In the genomic region with DNA sequence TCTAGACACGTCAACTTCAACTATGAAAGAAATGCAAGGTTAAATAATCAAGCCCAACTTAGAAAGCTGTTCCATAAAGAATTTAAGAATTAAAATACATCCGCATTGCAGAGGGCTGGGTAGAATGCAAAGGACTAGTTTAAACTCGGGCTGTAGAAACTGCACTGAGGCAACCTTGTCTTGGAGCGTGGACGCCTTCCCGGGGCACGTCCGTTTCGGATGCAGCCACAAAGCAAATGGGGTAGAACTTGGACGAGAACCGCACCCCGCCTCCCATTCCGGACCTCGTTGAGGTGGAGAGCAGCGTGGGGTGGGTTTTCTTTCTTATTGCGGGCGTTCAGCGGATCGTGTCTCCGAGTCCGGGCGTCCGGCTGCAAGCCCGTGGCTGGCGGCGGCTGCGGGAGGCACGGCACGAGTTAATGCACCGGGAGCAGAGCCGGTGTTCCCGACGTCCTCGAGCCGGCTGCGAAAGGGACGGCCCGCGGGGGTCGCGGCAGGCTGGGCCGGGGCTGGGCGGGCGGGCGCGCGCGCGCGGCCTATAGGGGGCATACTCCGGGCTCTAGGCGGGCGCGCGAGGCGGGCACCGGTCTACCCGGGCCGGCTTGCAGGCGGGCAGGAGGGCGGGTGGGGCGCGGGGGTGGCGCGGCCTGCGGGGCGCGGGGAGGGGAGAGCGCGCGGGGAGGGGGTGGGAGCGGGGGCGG, we compare ENCODE assay signal across 8 cellular contexts. TPM values are rescaled to one million over a fixed set of nuclear protein-coding genes. Genes with fewer than 3 reads are reported as not detected.
DNase-seq lines count a peak whose midpoint lies in the region; ATAC-seq and TF ChIP-seq lines count a peak whose summit lies in the region.

No MANE protein-coding gene starts in this region.

- POLR2A ChIA-PET in activated CD8-positive, alpha-beta T cell treated with anti-CD3 and anti-CD28 coated beads for 36 hours (lab: Charles Lee), result interaction anchor here (0.6 to 1.6 kb wide), 8 partner anchors 18 to 186 kb away, joined by 3 to 5 read pairs (median 3); no protein-coding TSS in a partner anchor

- H3K36me3 Mint-ChIP-seq in activated CD8-positive, alpha-beta T cell treated with anti-CD3 and anti-CD28 coated beads for 36 hours (ENCODE audit: low read depth), result peaks cover 26% of the 10 kb centered on the region
- H3K36me3 Mint-ChIP-seq in effector memory CD8-positive, alpha-beta T cell (ENCODE audit: insufficient read depth), result peaks cover 48% of the 10 kb centered on the region
- no peaks in the 10 kb centered on the region for H3K36me3 Mint-ChIP-seq in mesothelial cell of epicardium

- H3K36me3 ChIP-seq in DND-41 (ENCODE audit: insufficient read depth, low read length) (no peaks in the 10 kb centered on the region), HAP-1 (replicated peaks) (no peaks in the 10 kb centered on the region)

- TF ChIP-seq CTCF in DND-41 (IDR thresholded peaks at IDR 0.05; ENCODE audit: borderline replicate concordance, extremely low read depth, low read length, poor library complexity, severe bottlenecking) (peak; percentile 32), mesothelial cell of epicardium (IDR thresholded peaks at IDR 0.05; ENCODE audit: unreplicated experiment) (no peak)
- no peak for TF ChIP-seq CTCF in activated CD8-positive, alpha-beta T cell treated with anti-CD3 and anti-CD28 coated beads for 36 hours (IDR thresholded peaks at IDR 0.05)

- peak overlapping the region; percentile 70 for H2AFZ ChIP-seq in DND-41 (ENCODE audit: low read depth, low read length)

- ATAC-seq in DND-41 (ENCODE audit: insufficient read depth, low read depth), result peak; percentile 4; the same call in 1 of the 3 replicates
- ATAC-seq in activated CD8-positive, alpha-beta T cell treated with anti-CD3 and anti-CD28 coated beads for 36 hours, result peak; percentile 14
- peak; percentile 16 for ATAC-seq in effector memory CD8-positive, alpha-beta T cell (replicated peaks)

- H3K27me3 ChIP-seq in DND-41 (ENCODE audit: insufficient read depth, low read length, poor library complexity), result no peaks in the 10 kb centered on the region
- H3K27me3 ChIP-seq in HAP-1 (ENCODE audit: low read depth), result no peaks in the 10 kb centered on the region

- DNase-seq in DND-41 (peak; percentile 59), HAP-1 (ENCODE audit: low spot score in 2 of 2) (peak; percentile 47 to 75), NCI-H1930 (lab: John Stamatoyannopoulos, UW) (peak; percentile 48 to 54), mesothelial cell of epicardium (ENCODE audit: low spot score in 2 of 2, unreplicated experiment in 2 of 2) (peak; percentile 35 to 64), NCI-H345 (lab: John Stamatoyannopoulos, UW) (no peak)
- DNase-seq in activated CD8-positive, alpha-beta T cell treated with anti-CD3 and anti-CD28 coated beads for 36 hours, result peak; percentile 70
- peak; percentile 38 to 48 (median 44) for DNase-seq in effector memory CD8-positive, alpha-beta T cell
- DNase-seq in stimulated activated CD8-positive, alpha-beta memory T cell treated with anti-CD3 and anti-CD28 coated beads, Interleukin-15, amount 100 ng/mL, for 4 hours (ENCODE audit: low read depth in 2 of 2), result peak; percentile 18 to 38

- H3K4me1 Mint-ChIP-seq in activated CD8-positive, alpha-beta T cell treated with anti-CD3 and anti-CD28 coated beads for 36 hours (ENCODE audit: low read depth), result peaks cover 41% of the 10 kb centered on the region
- H3K4me1 Mint-ChIP-seq in effector memory CD8-positive, alpha-beta T cell (ENCODE audit: low read depth in 2 of 2), result peaks cover 38 to 58% of the 10 kb centered on the region in 2 donors
- H3K4me1 Mint-ChIP-seq in mesothelial cell of epicardium, result peaks cover 43% of the 10 kb centered on the region

- no peaks in the 10 kb centered on the region for H3K9me3 Mint-ChIP-seq in activated CD8-positive, alpha-beta T cell treated with anti-CD3 and anti-CD28 coated beads for 36 hours
- H3K9me3 Mint-ChIP-seq in effector memory CD8-positive, alpha-beta T cell, result no peaks in the 10 kb centered on the region
- no peaks in the 10 kb centered on the region for H3K9me3 Mint-ChIP-seq in mesothelial cell of epicardium

- peak overlapping the region; percentile 100 for H3K4me3 Mint-ChIP-seq in activated CD8-positive, alpha-beta T cell treated with anti-CD3 and anti-CD28 coated beads for 36 hours
- peak overlapping the region; percentile 96 to 97 for H3K4me3 Mint-ChIP-seq in effector memory CD8-positive, alpha-beta T cell
- H3K4me3 Mint-ChIP-seq in mesothelial cell of epicardium, result peak overlapping the region; percentile 99

- H3K27ac Mint-ChIP-seq in activated CD8-positive, alpha-beta T cell treated with anti-CD3 and anti-CD28 coated beads for 36 hours, result peak overlapping the region; percentile 97
- peak overlapping the region; percentile 99 to 100 for H3K27ac Mint-ChIP-seq in effector memory CD8-positive, alpha-beta T cell
- peak overlapping the region; percentile 99 for H3K27ac Mint-ChIP-seq in mesothelial cell of epicardium

- H3K27ac ChIP-seq in DND-41 (ENCODE audit: low read length), result peak overlapping the region; percentile 86

- CTCF ChIA-PET in activated CD8-positive, alpha-beta T cell treated with anti-CD3 and anti-CD28 coated beads for 36 hours (lab: Charles Lee), result interaction anchor here (0.6 to 1.8 kb wide), 6 partner anchors 79 to 197 kb away, joined by 3 to 6 read pairs (median 4); no protein-coding TSS in a partner anchor

- no peaks in the 10 kb centered on the region for H3K27me3 Mint-ChIP-seq in activated CD8-positive, alpha-beta T cell treated with anti-CD3 and anti-CD28 coated beads for 36 hours
- no peaks in the 10 kb centered on the region for H3K27me3 Mint-ChIP-seq in effector memory CD8-positive, alpha-beta T cell
- H3K27me3 Mint-ChIP-seq in mesothelial cell of epicardium (ENCODE audit: low read depth), result no peaks in the 10 kb centered on the region

- H3K9ac ChIP-seq in DND-41 (ENCODE audit: low read depth, low read length), result peak overlapping the region; percentile 82

- no peaks in the 10 kb centered on the region for H3K9me3 ChIP-seq in DND-41 (ENCODE audit: insufficient read depth, low read length, severe bottlenecking)
- no peaks in the 10 kb centered on the region for H3K9me3 ChIP-seq in HAP-1

- H3K4me3 ChIP-seq in DND-41 (ENCODE audit: low read depth in 1 of 2, low read length in 2 of 2), result peak overlapping the region; percentile 72 to 74
- H3K4me3 ChIP-seq in HAP-1, result peak overlapping the region; percentile 97

- peaks cover 11% of the 10 kb centered on the region for H4K20me1 ChIP-seq in DND-41 (ENCODE audit: insufficient read depth, low read length)

- H3K4me1 ChIP-seq in DND-41 (ENCODE audit: insufficient read depth, low read length), result peaks cover 43% of the 10 kb centered on the region
- H3K4me1 ChIP-seq in HAP-1, result peaks cover 24% of the 10 kb centered on the region

- peaks cover 62% of the 10 kb centered on the region for H3K79me2 ChIP-seq in DND-41 (ENCODE audit: insufficient read depth, low read length)

- intact Hi-C loops in activated CD8-positive, alpha-beta T cell treated with anti-CD3 and anti-CD28 coated beads for 36 hours (cut with micrococcal nuclease), result loop anchor here (2.0 to 5.0 kb wide), 5 partner anchors 79 to 515 kb away; no protein-coding TSS in a partner anchor

- in situ Hi-C loops in HAP-1 (cut with MboI; ENCODE audit: low sequenced_read_pairs), result no loop called here

- H3K4me2 ChIP-seq in DND-41 (ENCODE audit: insufficient read depth, low read length), result peak overlapping the region; percentile 68

RNA-seq across cellular contexts. Expression of gene JARID2, which starts 2.0 kb away (rescaled TPM):
- 10 to 100 TPM; 25.4 to 25.5 TPM for total RNA-seq in activated CD8-positive, alpha-beta T cell treated with anti-CD3 and anti-CD28 coated beads for 36 hours
- 35.2 to 36.3 TPM (median 35.3 TPM) in 3 replicates for total RNA-seq in mesothelial cell of epicardium
